ENCODE assay signal across 9 cellular contexts in genomic region chr5:172807766-172808311, GRCh38. TPM values are rescaled to one million over a fixed set of nuclear protein-coding genes. Genes with fewer than 3 reads are reported as not detected.
DNase-seq lines count a peak whose midpoint lies in the region; ATAC-seq and TF ChIP-seq lines count a peak whose summit lies in the region.
"Had no signal": no experiment of that assay in that cellular context is flagged by ENCODE, and none has a peak within 500 bp of the region (broad histone marks: within the 10 kb centered on the region; RNA-seq: fewer than 3 reads in every experiment).

No MANE protein-coding gene starts in this region.

- DNase-seq in activated CD4-positive, alpha-beta T cell treated with anti-CD3 and anti-CD28 coated beads, Interleukin-2, amount 10 ng/mL, durations not matched to agents 7 days and 5 days, result no peak
- DNase-seq in activated CD4-positive, alpha-beta T cell treated with anti-CD3 and anti-CD28 coated beads for 1 hour, result no peak
- no peak for DNase-seq in activated naive CD4-positive, alpha-beta T cell treated with anti-CD3 and anti-CD28 coated beads, Interleukin-2, amount 50 U/mL, for 72 hours (ENCODE audit: low spot score in 2 of 2)
- DNase-seq in right lobe of liver, result no peak
- DNase-seq in T-helper 9 cell, result no peak
- no peak for DNase-seq in DMS53 treated with DMSO at 0.1 percent for 48 hours (lab: John Stamatoyannopoulos, UW; ENCODE audit: unreplicated experiment)
- DNase-seq: NCI-H1930 had no signal

- POLR2A ChIA-PET in activated CD4-positive, alpha-beta T cell treated with anti-CD3 and anti-CD28 coated beads, Interleukin-2, amount 10 ng/mL, durations not matched to agents 7 days and 5 days (lab: Charles Lee), result no interaction called here

- H3K36me3 Mint-ChIP-seq in activated CD4-positive, alpha-beta T cell treated with anti-CD3 and anti-CD28 coated beads, Interleukin-2, amount 10 ng/mL, durations not matched to agents 7 days and 5 days (ENCODE audit: low read depth), result peaks cover 1% of the 10 kb centered on the region
- H3K36me3 Mint-ChIP-seq in activated naive CD4-positive, alpha-beta T cell treated with anti-CD3 and anti-CD28 coated beads, Interleukin-2, amount 50 U/mL, for 72 hours, result peaks cover 4 to 6% of the 10 kb centered on the region in 2 donors

- no peaks in the 10 kb centered on the region for H3K27me3 Mint-ChIP-seq in activated CD4-positive, alpha-beta T cell treated with anti-CD3 and anti-CD28 coated beads, Interleukin-2, amount 10 ng/mL, durations not matched to agents 7 days and 5 days

- H3K27ac Mint-ChIP-seq in activated CD4-positive, alpha-beta T cell treated with anti-CD3 and anti-CD28 coated beads, Interleukin-2, amount 10 ng/mL, durations not matched to agents 7 days and 5 days, result peak overlapping the region; percentile 95
- peak overlapping the region; percentile 62 to 92 for H3K27ac Mint-ChIP-seq in activated naive CD4-positive, alpha-beta T cell treated with anti-CD3 and anti-CD28 coated beads, Interleukin-2, amount 50 U/mL, for 72 hours

- H3K9me3 ChIP-seq in right lobe of liver, result no peaks in the 10 kb centered on the region
- H3K9me3 ChIP-seq in subcutaneous abdominal adipose tissue (ENCODE audit: control insufficient read depth in 5 of 5, low read length in 5 of 5), result peaks cover 0 to 4% (median 0%) of the 10 kb centered on the region in 5 donors

- intact Hi-C loops in right lobe of liver (cut with DNase I), result no loop called here

- no peaks in the 10 kb centered on the region for H3K36me3 ChIP-seq in right lobe of liver
- H3K36me3 ChIP-seq in subcutaneous abdominal adipose tissue (ENCODE audit: control insufficient read depth in 5 of 5, insufficient read depth in 5 of 5, low read length in 5 of 5), result no peaks in the 10 kb centered on the region

- H3K4me3 ChIP-seq in right lobe of liver, result peak overlapping the region in 2 of 3 donors; percentile 25 to 31
- peak overlapping the region; percentile 51 to 70 (median 61) for H3K4me3 ChIP-seq in subcutaneous abdominal adipose tissue (ENCODE audit: low read depth in 1 of 5, low read length in 5 of 5)

- H3K27ac ChIP-seq in right lobe of liver (peak overlapping the region; percentile 78 to 88 (median 80)), subcutaneous abdominal adipose tissue (ENCODE audit: low read depth, low read length) (peak overlapping the region; percentile 75)

- no peak for TF ChIP-seq CTCF in right lobe of liver (IDR thresholded peaks at IDR 0.05)

- peaks cover 18% of the 10 kb centered on the region for H3K4me1 Mint-ChIP-seq in activated CD4-positive, alpha-beta T cell treated with anti-CD3 and anti-CD28 coated beads, Interleukin-2, amount 10 ng/mL, durations not matched to agents 7 days and 5 days

- H3K27me3 ChIP-seq in right lobe of liver, result no peaks in the 10 kb centered on the region
- H3K27me3 ChIP-seq in subcutaneous abdominal adipose tissue (ENCODE audit: control insufficient read depth in 5 of 5, insufficient read depth in 4 of 5, low read length in 5 of 5), result no peaks in the 10 kb centered on the region

- H3K9ac ChIP-seq in subcutaneous abdominal adipose tissue (ENCODE audit: low read length in 5 of 5), result peak overlapping the region in 3 of 5 donors; percentile 68 to 84 (median 78)

- TF ChIP-seq POLR2A in right lobe of liver (IDR thresholded peaks at IDR 0.05), result no peak

- H3K9me3 Mint-ChIP-seq in activated CD4-positive, alpha-beta T cell treated with anti-CD3 and anti-CD28 coated beads, Interleukin-2, amount 10 ng/mL, durations not matched to agents 7 days and 5 days, result peaks cover 4% of the 10 kb centered on the region
- peaks cover 0 to 8% of the 10 kb centered on the region in 2 donors for H3K9me3 Mint-ChIP-seq in activated naive CD4-positive, alpha-beta T cell treated with anti-CD3 and anti-CD28 coated beads, Interleukin-2, amount 50 U/mL, for 72 hours

- H3K4me3 Mint-ChIP-seq in activated CD4-positive, alpha-beta T cell treated with anti-CD3 and anti-CD28 coated beads, Interleukin-2, amount 10 ng/mL, durations not matched to agents 7 days and 5 days, result peak overlapping the region; percentile 67

- H3K4me1 ChIP-seq in right lobe of liver (peaks cover 0 to 8% (median 2%) of the 10 kb centered on the region in 4 donors), subcutaneous abdominal adipose tissue (ENCODE audit: control insufficient read depth in 5 of 5, insufficient read depth in 5 of 5, low read length in 5 of 5) (peaks cover 3 to 16% (median 11%) of the 10 kb centered on the region in 5 donors)

- 82% methylated on average over 10 of the region's 11 CpGs for WGBS in right lobe of liver (ENCODE audit: insufficient coverage, low coverage, low lambda C conversion rate, missing lambda C conversion rate)

- ATAC-seq in activated naive CD4-positive, alpha-beta T cell treated with anti-CD3 and anti-CD28 coated beads, Interleukin-2, amount 50 U/mL, for 72 hours, result no peak
- peak; percentile 5 to 40 (median 18) for ATAC-seq in right lobe of liver
- ATAC-seq in GM18519 (IDR thresholded peaks at IDR 0.05; ENCODE audit: low FRiP score, unreplicated experiment), result no peak

- CTCF ChIA-PET in activated CD4-positive, alpha-beta T cell treated with anti-CD3 and anti-CD28 coated beads, Interleukin-2, amount 10 ng/mL, durations not matched to agents 7 days and 5 days (lab: Charles Lee), result interaction anchor here (1.0 to 1.5 kb wide), 3 partner anchors 10 to 37 kb away, joined by 3 to 5 read pairs (median 4); partner anchors contain the start of gene DUSP1

RNA-seq across cellular contexts. Expression of gene ERGIC1, which starts 26.2 kb away (rescaled TPM):
- total RNA-seq in activated CD4-positive, alpha-beta T cell treated with anti-CD3 and anti-CD28 coated beads, Interleukin-2, amount 10 ng/mL, durations not matched to agents 7 days and 5 days, result 10 to 100 TPM; 43.4 to 45.0 TPM
- total RNA-seq in activated naive CD4-positive, alpha-beta T cell treated with anti-CD3 and anti-CD28 coated beads, Interleukin-2, amount 50 U/mL, for 72 hours, result 10 to 100 TPM; 37.0 to 52.9 TPM
- 100 to 1,000 TPM; 103 to 264 (median 154) TPM for total RNA-seq in right lobe of liver

RNA-seq across cellular contexts. Expression of gene DUSP1, which starts 36.8 kb away (rescaled TPM):
- 10 to 100 TPM; 11.3 to 14.9 TPM for total RNA-seq in activated CD4-positive, alpha-beta T cell treated with anti-CD3 and anti-CD28 coated beads, Interleukin-2, amount 10 ng/mL, durations not matched to agents 7 days and 5 days
- 10 to 100 TPM; 12.0 to 17.6 TPM for total RNA-seq in activated naive CD4-positive, alpha-beta T cell treated with anti-CD3 and anti-CD28 coated beads, Interleukin-2, amount 50 U/mL, for 72 hours
- 100 to 1,000 TPM; 106 to 407 (median 232) TPM for total RNA-seq in right lobe of liver

Comparison
In these comparisons a context has a peak if more than half of its experiments do, and no peak if none do; other contexts are left out.
1. ATAC-seq: peak in right lobe of liver (4 of 4); none in activated naive CD4-positive, alpha-beta T cell treated with anti-CD3 and anti-CD28 coated beads, Interleukin-2, amount 50 U/mL, for 72 hours (0 of 2) and GM18519 (single experiment).
2. RNA of gene DUSP1, which starts 36.8 kb away (total RNA-seq): 106 to 407 TPM in right lobe of liver; 12.0 to 17.6 TPM in activated naive CD4-positive, alpha-beta T cell treated with anti-CD3 and anti-CD28 coated beads, Interleukin-2, amount 50 U/mL, for 72 hours and 11.3 to 14.9 TPM in activated CD4-positive, alpha-beta T cell treated with anti-CD3 and anti-CD28 coated beads, Interleukin-2, amount 10 ng/mL, durations not matched to agents 7 days and 5 days; every median in the first group is over 4 times any median in the second.